8 cellular contexts compared by ENCODE assay signal in the genomic region with DNA sequence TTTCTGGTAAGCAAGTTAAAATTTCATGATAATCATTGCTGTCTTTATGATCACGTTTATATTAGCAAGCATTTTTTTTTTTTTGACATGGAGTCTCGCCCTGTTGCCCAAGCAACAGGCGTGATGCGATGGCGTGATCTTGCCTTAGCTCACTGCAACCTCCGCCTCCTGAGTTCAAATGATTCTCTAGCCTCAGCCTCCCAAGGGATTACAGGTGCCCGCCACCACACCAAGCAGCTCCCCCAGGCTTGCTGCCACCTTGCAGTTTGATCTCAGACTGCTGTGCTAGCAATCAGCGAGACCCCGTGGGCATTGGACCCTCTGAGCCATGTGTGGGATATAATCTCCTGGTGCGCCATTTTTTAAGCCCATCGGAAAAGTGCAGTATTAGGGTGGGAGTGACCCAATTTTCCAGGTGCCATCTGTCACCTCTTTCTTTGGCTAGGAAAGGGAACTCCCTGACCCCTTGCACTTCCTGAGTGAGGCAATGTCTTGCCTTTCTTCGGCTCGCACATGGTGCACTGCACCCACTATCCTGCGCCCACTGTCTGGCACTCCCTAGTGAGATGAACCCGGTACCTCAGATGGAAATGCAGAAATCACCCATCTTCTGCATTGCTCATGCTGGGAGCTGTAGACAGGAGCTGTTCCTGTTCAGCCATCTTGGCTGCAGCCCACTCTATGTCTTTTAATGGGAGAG.
A peak's percentile ranks its signal among the peaks of the same experiment; 100 is the strongest.
DNase-seq lines count a peak whose midpoint lies in the region; ATAC-seq and TF ChIP-seq lines count a peak whose summit lies in the region.
"Not testable (repeated sequence)": the region's sequence is repeated elsewhere in the genome, so short reads cannot be mapped to it uniquely, and the experiment has no call there.

No MANE protein-coding gene starts in this region.

- peak overlapping the region; percentile 76 for H3K4me2 ChIP-seq in PC-9

- H3K27ac Mint-ChIP-seq in activated naive CD8-positive, alpha-beta T cell treated with anti-CD3 and anti-CD28 coated beads, Interleukin-2, amount 10 ng/mL, durations not matched to agents 7 days and 5 days: not testable (repeated sequence)

- intact Hi-C loops in PC-9 (cut with micrococcal nuclease; ENCODE audit: unreplicated experiment) (loop anchor here (2.0 to 10.0 kb wide), 4 partner anchors 124 to 777 kb away; a partner anchor contains a TSS), spleen (cut with DNase I; ENCODE audit: low total_unique reads) (loop anchor here (10.0 kb wide), 1 partner anchor 214 kb away; no protein-coding TSS in a partner anchor)

- not testable (repeated sequence) for H3K27me3 Mint-ChIP-seq in activated naive CD8-positive, alpha-beta T cell treated with anti-CD3 and anti-CD28 coated beads, Interleukin-2, amount 10 ng/mL, durations not matched to agents 7 days and 5 days

- H4K20me1 ChIP-seq in PC-9 (ENCODE audit: insufficient read depth): not testable (repeated sequence)

- not testable (repeated sequence) for H3K4me1 ChIP-seq in PC-9 (replicated peaks; ENCODE audit: insufficient read depth); iPS-20b (ENCODE audit: insufficient read depth, low read length)
- H3K4me1 ChIP-seq in spleen: peaks cover 0 to 16% (median 10%) of the 10 kb centered on the region in 6 donors

- H3K9me3 Mint-ChIP-seq in activated naive CD8-positive, alpha-beta T cell treated with anti-CD3 and anti-CD28 coated beads, Interleukin-2, amount 10 ng/mL, durations not matched to agents 7 days and 5 days: not testable (repeated sequence)

- H3F3A ChIP-seq in PC-9 (ENCODE audit: insufficient read depth, low read depth): not testable (repeated sequence)

- H3K36me3 ChIP-seq in PC-9 (ENCODE audit: low read depth); iPS-20b (ENCODE audit: insufficient read depth, low read depth, low read length); spleen: not testable (repeated sequence)

- peak overlapping the region; percentile 64 for H3K4me3 Mint-ChIP-seq in activated naive CD8-positive, alpha-beta T cell treated with anti-CD3 and anti-CD28 coated beads, Interleukin-2, amount 10 ng/mL, durations not matched to agents 7 days and 5 days

- not testable (repeated sequence) for H3K9ac ChIP-seq in iPS-20b (ENCODE audit: low read depth, low read length)

- H3K36me3 Mint-ChIP-seq in activated naive CD8-positive, alpha-beta T cell treated with anti-CD3 and anti-CD28 coated beads, Interleukin-2, amount 10 ng/mL, durations not matched to agents 7 days and 5 days: not testable (repeated sequence)

- CTCF ChIA-PET in GM10248 (lab: Yijun Ruan, JAX): interaction anchor here (0.7 to 4.4 kb wide), 34 partner anchors 8 to 788 kb away, joined by 3 to 29 read pairs (median 4); a partner anchor contains a TSS
- CTCF ChIA-PET in PC-9 (lab: Charles Lee): interaction anchor here (0.6 to 1.0 kb wide), 4 partner anchors 215 to 912 kb away, joined by 3 to 5 read pairs (median 4); a partner anchor contains a TSS

- not testable (repeated sequence) for BruUV-seq in PC-9 (replicated peaks; lab: Mats Ljungman, UMichigan)

- DNase-seq in GM10248 (ENCODE audit: extremely low spot score) (peak; percentile 24), spleen (peak; percentile 80)
- not testable (repeated sequence) for DNase-seq in PC-9; activated naive CD8-positive, alpha-beta T cell treated with anti-CD3 and anti-CD28 coated beads, Interleukin-2, amount 10 ng/mL, durations not matched to agents 7 days and 5 days

- H3K9me3 ChIP-seq in PC-9 (ENCODE audit: insufficient read depth, low read depth); iPS-20b (ENCODE audit: insufficient read depth, low read depth, low read length); spleen: not testable (repeated sequence)

- WGBS in spleen, 5 donors: 47 to 65% (median 60%) methylated on average over 15 of the region's 15 CpGs

- not testable (repeated sequence) for H3K27ac ChIP-seq in PC-9; iPS-20b (ENCODE audit: low read length)
- H3K27ac ChIP-seq in spleen: peak overlapping the region in 2 of 8 donors; percentile 23 to 37

- POLR2A ChIA-PET in GM10248 (lab: Yijun Ruan, JAX): interaction anchor here (0.5 kb wide), 1 partner anchor 1841 kb away, joined by 3 read pairs; no protein-coding TSS in a partner anchor
- POLR2A ChIA-PET in PC-9 (lab: Charles Lee; ENCODE audit: unreplicated experiment): interaction anchor here (0.7 kb wide), 1 partner anchor 1146 kb away, joined by 8 read pairs; no protein-coding TSS in a partner anchor
- POLR2A ChIA-PET in activated naive CD8-positive, alpha-beta T cell treated with anti-CD3 and anti-CD28 coated beads, Interleukin-2, amount 10 ng/mL, durations not matched to agents 7 days and 5 days (lab: Charles Lee): interaction anchor here (0.6 to 1.2 kb wide), 4 partner anchors 169 to 421 kb away, joined by 3 to 5 read pairs (median 4); a partner anchor contains a TSS

- not testable (repeated sequence) for H3K27me3 ChIP-seq in PC-9 (ENCODE audit: insufficient read depth, low read depth); iPS-20b (ENCODE audit: insufficient read depth, low read length); spleen (replicated peaks in 1 of 7)

- not testable (repeated sequence) for TF ChIP-seq CTCF in GM10248 (IDR thresholded peaks at IDR 0.05; ENCODE audit: control extremely low read depth, extremely low read depth, low read depth, missing control alignments)
- peak; percentile 31; the same call in 1 of the 2 replicates for TF ChIP-seq CTCF in PC-9 (conservative IDR thresholded peaks at IDR 0.05)
- peak in 1 of 11 experiments; percentile 2 for TF ChIP-seq CTCF in spleen (IDR thresholded peaks at IDR 0.05 in 8 of 11, conservative IDR thresholded peaks at IDR 0.05 in 3 of 11)

- not testable (repeated sequence) for H3K79me2 ChIP-seq in PC-9 (ENCODE audit: low read depth)

- ATAC-seq in GM19467 (IDR thresholded peaks at IDR 0.05; ENCODE audit: unreplicated experiment) (peak; percentile 72), HG02852 (IDR thresholded peaks at IDR 0.05; ENCODE audit: unreplicated experiment) (peak; percentile 42), HG03575 (IDR thresholded peaks at IDR 0.05; ENCODE audit: extremely low read depth, insufficient number of reproducible peaks, low FRiP score, unreplicated experiment) (peak; percentile 51)
- not testable (repeated sequence) for ATAC-seq in activated naive CD8-positive, alpha-beta T cell treated with anti-CD3 and anti-CD28 coated beads, Interleukin-2, amount 10 ng/mL, durations not matched to agents 7 days and 5 days (ENCODE audit: low read depth)

- not testable (repeated sequence) for H3K4me3 ChIP-seq in PC-9
- peak overlapping the region; percentile 68; the same call in 1 of the 2 replicates for H3K4me3 ChIP-seq in iPS-20b (ENCODE audit: low read length)
- H3K4me3 ChIP-seq in spleen: peak overlapping the region in 5 of 8 donors; percentile 2 to 57 (median 27)

- not testable (repeated sequence) for H3K4me1 Mint-ChIP-seq in activated naive CD8-positive, alpha-beta T cell treated with anti-CD3 and anti-CD28 coated beads, Interleukin-2, amount 10 ng/mL, durations not matched to agents 7 days and 5 days

- H2AFZ ChIP-seq in PC-9: not testable (repeated sequence)

- not testable (repeated sequence) for TF ChIP-seq POLR2A in spleen (IDR thresholded peaks at IDR 0.05)

- H3K9me2 ChIP-seq in PC-9 (ENCODE audit: insufficient read depth): not testable (repeated sequence)
